ENCODE assay signal across 8 cellular contexts in genomic region chr6:115896538-115897129, GRCh38.
DNase-seq lines count a peak whose midpoint lies in the region; ATAC-seq, FAIRE-seq and TF ChIP-seq lines count a peak whose summit lies in the region.

No MANE protein-coding gene starts in this region.

- CTCF ChIA-PET in H1 (lab: Charles Lee; ENCODE audit: partially characterized antibody), result interaction anchor here (0.6 to 2.0 kb wide), 11 partner anchors 9 to 1444 kb away, joined by 3 to 9 read pairs (median 3); no protein-coding TSS in a partner anchor

- TF ChIP-seq CTCF in H1 (IDR thresholded peaks at IDR 0.05; ENCODE audit: control extremely low read depth in 1 of 3, insufficient read depth in 1 of 3, low read depth in 1 of 3, low read length in 3 of 3) (peak in 2 of 3 experiments; percentile 52 to 70; a peak in 2 of 4 replicates), neural cell (IDR thresholded peaks at IDR 0.05; ENCODE audit: poor library complexity, severe bottlenecking) (peak; percentile 90)

- no peak for TF ChIP-seq POLR2A in H1 (IDR thresholded peaks at IDR 0.05; ENCODE audit: control extremely low read depth in 1 of 2, low read depth in 2 of 2, low read length in 2 of 2)

- H3K18ac ChIP-seq in H1 (ENCODE audit: extremely low read depth, low read length), result no peak overlapping the region

- no peaks in the 10 kb centered on the region for H3K79me1 ChIP-seq in H1 (ENCODE audit: low read depth, low read length)

- TF ChIP-seq RAD21 in H1 (IDR thresholded peaks at IDR 0.05 in 1 of 2, conservative IDR thresholded peaks at IDR 0.05 in 1 of 2; ENCODE audit: low read depth in 2 of 2, low read length in 2 of 2) (peak; percentile 82 to 85), neural cell (conservative IDR thresholded peaks at IDR 0.05) (peak; percentile 94)

- H3K36me3 ChIP-seq in H1 (ENCODE audit: control insufficient read depth in 2 of 4, insufficient read depth in 4 of 4, low read length in 3 of 4) (no peaks in the 10 kb centered on the region), neural cell (ENCODE audit: insufficient read depth, low read length) (no peaks in the 10 kb centered on the region)

- no peaks in the 10 kb centered on the region for H3K4me1 ChIP-seq in H1 (replicated peaks in 1 of 4; ENCODE audit: control insufficient read depth in 3 of 4, insufficient read depth in 4 of 4, low read length in 3 of 4)

- no peak overlapping the region for H2BK120ac ChIP-seq in H1 (replicated peaks; ENCODE audit: low read depth, low read length)

- no peak for TF ChIP-seq EP300 in H1 (IDR thresholded peaks at IDR 0.05; ENCODE audit: borderline replicate concordance in 1 of 2, low read depth in 2 of 2, low read length in 2 of 2)
- no peak for TF ChIP-seq EP300 in neural cell (conservative IDR thresholded peaks at IDR 0.05; ENCODE audit: poor library complexity, severe bottlenecking)

- H3K4me3 ChIP-seq in H1 (ENCODE audit: extremely low read depth in 1 of 4, insufficient read depth in 2 of 4, low read depth in 3 of 4, low read length in 4 of 4) (no peak overlapping the region), neural cell (ENCODE audit: low read length) (no peak overlapping the region)

- no peak overlapping the region for H3K56ac ChIP-seq in H1 (replicated peaks; ENCODE audit: insufficient read length, low read depth, low read length)

- H3K27me3 ChIP-seq in H1 (replicated peaks in 1 of 4; ENCODE audit: control insufficient read depth in 3 of 4, extremely low read depth in 1 of 4, insufficient read depth in 3 of 4, low read length in 3 of 4) (no peaks in the 10 kb centered on the region), neural cell (ENCODE audit: insufficient read depth, low read depth, low read length) (no peaks in the 10 kb centered on the region)

- H3K23ac ChIP-seq in H1 (ENCODE audit: insufficient read length), result no peak overlapping the region

- POLR2A ChIA-PET in H1 (lab: Charles Lee; ENCODE audit: partially characterized antibody), result no interaction called here

- no peaks in the 10 kb centered on the region for H3F3A ChIP-seq in neural cell (ENCODE audit: insufficient read depth, low read length, poor library complexity, severe bottlenecking)

- H3K9ac ChIP-seq in H1 (replicated peaks in 1 of 4; ENCODE audit: extremely low read depth in 1 of 4, low read depth in 3 of 4, low read length in 3 of 4) (no peak overlapping the region), neural cell (ENCODE audit: low read length) (no peak overlapping the region)

- H2BK15ac ChIP-seq in H1 (ENCODE audit: low read length), result no peak overlapping the region

- peak; percentile 52 for ATAC-seq in Right ventricle myocardium superior (ENCODE audit: poor library complexity)
- no peak for ATAC-seq in Right ventricle myocardium inferior
- peak; percentile 46 for ATAC-seq in HG02759 (IDR thresholded peaks at IDR 0.05; ENCODE audit: unreplicated experiment)

- H4K5ac ChIP-seq in H1 (ENCODE audit: insufficient read length, low read depth, low read length), result no peak overlapping the region

- H3K9me3 ChIP-seq in H1 (ENCODE audit: insufficient read depth in 2 of 2, low read depth in 1 of 2, low read length in 1 of 2) (no peaks in the 10 kb centered on the region), neural cell (ENCODE audit: low read length) (no peaks in the 10 kb centered on the region)

- no peak overlapping the region for H4K8ac ChIP-seq in H1 (ENCODE audit: extremely low read depth, insufficient read depth, low read length)

- no peak for DNase-seq in Right ventricle myocardium superior
- DNase-seq in Right ventricle myocardium inferior (ENCODE audit: missing footprints), result no peak
- peak; percentile 44 for DNase-seq in NCI-H748 treated with DMSO at 0.1 percent for 48 hours (lab: John Stamatoyannopoulos, UW)
- DNase-seq in H1 (ENCODE audit: low read depth in 1 of 2, low spot score in 2 of 2), result no peak
- no peak for DNase-seq in effector CD4-positive, alpha-beta T cell
- no peak for DNase-seq in activated CD8-positive, alpha-beta memory T cell treated with anti-CD3 and anti-CD28 coated beads, Interleukin-2, amount 50 U/mL, for 48 hours

- H3K27ac ChIP-seq in H1 (ENCODE audit: low read depth, low read length) (no peak overlapping the region), neural cell (ENCODE audit: low read length) (no peak overlapping the region)

- no peak overlapping the region for H3K4me2 ChIP-seq in H1 (ENCODE audit: insufficient read depth in 1 of 2, low read depth in 2 of 2, low read length in 2 of 2)
- no peak overlapping the region for H3K4me2 ChIP-seq in neural cell (ENCODE audit: low read length)

- no peaks in the 10 kb centered on the region for H3K9me2 ChIP-seq in neural cell (ENCODE audit: insufficient read depth, low read length)

- H2AFZ ChIP-seq in H1 (ENCODE audit: low read length), result no peak overlapping the region
- H2AFZ ChIP-seq in neural cell (ENCODE audit: low read depth, low read length), result no peak overlapping the region

- no peak overlapping the region for H2BK20ac ChIP-seq in H1 (ENCODE audit: low read length)

- FAIRE-seq in H1 (lab: Jason Lieb, UNC), result peak; percentile 42

- no peak overlapping the region for H3K4ac ChIP-seq in H1 (replicated peaks; ENCODE audit: insufficient read length, low read depth, low read length)

- intact Hi-C loops in Right ventricle myocardium superior (cut with DNase I), result loop anchor here (5.0 kb wide), 1 partner anchor 1149 kb away; no protein-coding TSS in a partner anchor
- intact Hi-C loops in Right ventricle myocardium inferior (cut with DNase I), result loop anchor here (5.0 kb wide), 1 partner anchor 1149 kb away; no protein-coding TSS in a partner anchor

- H2AK5ac ChIP-seq in H1 (ENCODE audit: low read depth, low read length), result no peak overlapping the region

- no peak overlapping the region for H2BK12ac ChIP-seq in H1 (ENCODE audit: low read depth, low read length)

- H2BK5ac ChIP-seq in H1 (ENCODE audit: low read depth, low read length), result no peak overlapping the region

- no peaks in the 10 kb centered on the region for H3K23me2 ChIP-seq in H1 (ENCODE audit: low read depth, low read length)

- H4K20me1 ChIP-seq in H1 (replicated peaks in 1 of 2; ENCODE audit: control insufficient read depth in 1 of 2, insufficient read depth in 2 of 2, low read length in 2 of 2) (no peaks in the 10 kb centered on the region), neural cell (ENCODE audit: insufficient read depth) (no peaks in the 10 kb centered on the region)

- no peak overlapping the region for H3K14ac ChIP-seq in H1 (ENCODE audit: insufficient read length)

- H3K79me2 ChIP-seq in H1 (ENCODE audit: control insufficient read depth in 1 of 2, insufficient read depth in 2 of 2, low read length in 2 of 2) (no peaks in the 10 kb centered on the region), neural cell (replicated peaks; ENCODE audit: insufficient read depth, low read length) (no peaks in the 10 kb centered on the region)

- WGBS in H1 (ENCODE audit: extremely low coverage in 1 of 2, insufficient coverage in 1 of 2, insufficient read length in 1 of 2, insufficient replicate concordance in 2 of 2, low coverage in 1 of 2, low lambda C conversion rate in 2 of 2, missing lambda C conversion rate in 1 of 2), 2 experiments, result 76% methylated on average over 2 of the region's 2 CpGs; no CpG with 5 or more reads in 1 of the 2 experiments

- H4K91ac ChIP-seq in H1 (replicated peaks; ENCODE audit: insufficient read length, low read length), result no peak overlapping the region

TF ChIP-seq in H1, 55 proteins besides CTCF, POLR2A, EP300 and RAD21:
- TF ChIP-seq SIX5 (IDR thresholded peaks at IDR 0.05; ENCODE audit: low read depth, low read length) (no peak), RBBP5 (IDR thresholded peaks at IDR 0.05; ENCODE audit: borderline replicate concordance, low read depth, low read length) (no peak), ASH2L (IDR thresholded peaks at IDR 0.05; ENCODE audit: low read length) (no peak), EGR1 (IDR thresholded peaks at IDR 0.05; ENCODE audit: borderline replicate concordance, low read depth, low read length) (no peak), JUN (IDR thresholded peaks at IDR 0.05; ENCODE audit: low read depth, low read length) (no peak), YY1 (IDR thresholded peaks at IDR 0.05; ENCODE audit: low read depth, low read length) (no peak), TCF12 (IDR thresholded peaks at IDR 0.05; ENCODE audit: low read depth, low read length) (no peak)

TF ChIP-seq in neural cell, 6 proteins besides CTCF, POLR2A, EP300 and RAD21:
- peak; percentile 93 for TF ChIP-seq SMC3 (conservative IDR thresholded peaks at IDR 0.05; ENCODE audit: poor library complexity)
- no peak for TF ChIP-seq REST (IDR thresholded peaks at IDR 0.05; ENCODE audit: borderline replicate concordance)
